In genomic region chr7:117564080-117564479, GRCh38 we compare ENCODE assay signal across 1 cellular context.
TF ChIP-seq lines count a peak whose summit lies in the region.

No MANE protein-coding gene starts in this region.

TF ChIP-seq in HCT116, 20 proteins besides CTCF, POLR2A, EP300 and RAD21:
- TF ChIP-seq EZH2 (IDR thresholded peaks at IDR 0.05) (no peak), JUND (IDR thresholded peaks at IDR 0.05) (no peak), FOSL1 (IDR thresholded peaks at IDR 0.05; ENCODE audit: low read depth) (no peak), CEBPB (IDR thresholded peaks at IDR 0.05; ENCODE audit: low read depth) (no peak), SRF (IDR thresholded peaks at IDR 0.05; ENCODE audit: low read depth) (no peak), ZFX (IDR thresholded peaks at IDR 0.05) (no peak), TCF7L2 (IDR thresholded peaks at IDR 0.05; ENCODE audit: borderline replicate concordance, extremely low read depth, insufficient read depth, insufficient read length) (no peak), EGR1 (IDR thresholded peaks at IDR 0.05; ENCODE audit: low read depth) (no peak), YY1 (IDR thresholded peaks at IDR 0.05; ENCODE audit: extremely low read depth, insufficient replicate concordance, low read depth, low read length) (no peak), EZH2phosphoT487 (IDR thresholded peaks at IDR 0.05; ENCODE audit: borderline replicate concordance) (no peak), ZNF274 (IDR thresholded peaks at IDR 0.05; ENCODE audit: low read depth, low read length) (no peak), SIN3A (IDR thresholded peaks at IDR 0.05; ENCODE audit: low read depth) (no peak), SP1 (IDR thresholded peaks at IDR 0.05; ENCODE audit: low read depth) (no peak), POLR2AphosphoS5 (IDR thresholded peaks at IDR 0.05; ENCODE audit: low read depth, low read length) (no peak), ATF3 (IDR thresholded peaks at IDR 0.05) (no peak)
- TF ChIP-seq, protein P1, sequence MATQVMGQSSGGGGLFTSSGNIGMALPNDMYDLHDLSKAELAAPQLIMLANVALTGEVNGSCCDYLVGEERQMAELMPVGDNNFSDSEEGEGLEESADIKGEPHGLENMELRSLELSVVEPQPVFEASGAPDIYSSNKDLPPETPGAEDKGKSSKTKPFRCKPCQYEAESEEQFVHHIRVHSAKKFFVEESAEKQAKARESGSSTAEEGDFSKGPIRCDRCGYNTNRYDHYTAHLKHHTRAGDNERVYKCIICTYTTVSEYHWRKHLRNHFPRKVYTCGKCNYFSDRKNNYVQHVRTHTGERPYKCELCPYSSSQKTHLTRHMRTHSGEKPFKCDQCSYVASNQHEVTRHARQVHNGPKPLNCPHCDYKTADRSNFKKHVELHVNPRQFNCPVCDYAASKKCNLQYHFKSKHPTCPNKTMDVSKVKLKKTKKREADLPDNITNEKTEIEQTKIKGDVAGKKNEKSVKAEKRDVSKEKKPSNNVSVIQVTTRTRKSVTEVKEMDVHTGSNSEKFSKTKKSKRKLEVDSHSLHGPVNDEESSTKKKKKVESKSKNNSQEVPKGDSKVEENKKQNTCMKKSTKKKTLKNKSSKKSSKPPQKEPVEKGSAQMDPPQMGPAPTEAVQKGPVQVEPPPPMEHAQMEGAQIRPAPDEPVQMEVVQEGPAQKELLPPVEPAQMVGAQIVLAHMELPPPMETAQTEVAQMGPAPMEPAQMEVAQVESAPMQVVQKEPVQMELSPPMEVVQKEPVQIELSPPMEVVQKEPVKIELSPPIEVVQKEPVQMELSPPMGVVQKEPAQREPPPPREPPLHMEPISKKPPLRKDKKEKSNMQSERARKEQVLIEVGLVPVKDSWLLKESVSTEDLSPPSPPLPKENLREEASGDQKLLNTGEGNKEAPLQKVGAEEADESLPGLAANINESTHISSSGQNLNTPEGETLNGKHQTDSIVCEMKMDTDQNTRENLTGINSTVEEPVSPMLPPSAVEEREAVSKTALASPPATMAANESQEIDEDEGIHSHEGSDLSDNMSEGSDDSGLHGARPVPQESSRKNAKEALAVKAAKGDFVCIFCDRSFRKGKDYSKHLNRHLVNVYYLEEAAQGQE (IDR thresholded peaks at IDR 0.05; ENCODE audit: low read depth), result no peak
- TF ChIP-seq, protein P2, sequence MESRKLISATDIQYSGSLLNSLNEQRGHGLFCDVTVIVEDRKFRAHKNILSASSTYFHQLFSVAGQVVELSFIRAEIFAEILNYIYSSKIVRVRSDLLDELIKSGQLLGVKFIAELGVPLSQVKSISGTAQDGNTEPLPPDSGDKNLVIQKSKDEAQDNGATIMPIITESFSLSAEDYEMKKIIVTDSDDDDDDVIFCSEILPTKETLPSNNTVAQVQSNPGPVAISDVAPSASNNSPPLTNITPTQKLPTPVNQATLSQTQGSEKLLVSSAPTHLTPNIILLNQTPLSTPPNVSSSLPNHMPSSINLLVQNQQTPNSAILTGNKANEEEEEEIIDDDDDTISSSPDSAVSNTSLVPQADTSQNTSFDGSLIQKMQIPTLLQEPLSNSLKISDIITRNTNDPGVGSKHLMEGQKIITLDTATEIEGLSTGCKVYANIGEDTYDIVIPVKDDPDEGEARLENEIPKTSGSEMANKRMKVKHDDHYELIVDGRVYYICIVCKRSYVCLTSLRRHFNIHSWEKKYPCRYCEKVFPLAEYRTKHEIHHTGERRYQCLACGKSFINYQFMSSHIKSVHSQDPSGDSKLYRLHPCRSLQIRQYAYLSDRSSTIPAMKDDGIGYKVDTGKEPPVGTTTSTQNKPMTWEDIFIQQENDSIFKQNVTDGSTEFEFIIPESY (IDR thresholded peaks at IDR 0.05; ENCODE audit: extremely low read depth, insufficient replicate concordance, low read length), result no peak
TF ChIP-seq in HCT116: peak in this region for 0.
